In genomic region chr1:201964266-201964665, GRCh38 we compare ENCODE assay signal across 17 cellular contexts. TPM values are rescaled to one million over a fixed set of nuclear protein-coding genes. Genes with fewer than 3 reads are reported as not detected.
DNase-seq lines count a peak whose midpoint lies in the region; TF ChIP-seq lines count a peak whose summit lies in the region.
"Had no signal": no experiment of that assay in that cellular context is flagged by ENCODE, and none has a peak within 500 bp of the region (broad histone marks: within the 10 kb centered on the region; RNA-seq: fewer than 3 reads in every experiment).

No MANE protein-coding gene starts in this region.

- H3F3A ChIP-seq in MM.1S (ENCODE audit: insufficient read depth, low read length) = peaks cover 8% of the 10 kb centered on the region

- POLR2A ChIA-PET in AG04449 (lab: Yijun Ruan, JAX) = interaction anchor here (0.7 to 3.5 kb wide), 6 partner anchors 8 to 61 kb away, joined by 3 to 13 read pairs (median 4); partner anchors contain the start of genes LMOD1, RNPEP and TIMM17A

- H3K4me1 ChIP-seq in MM.1S (ENCODE audit: low read length) = no peaks in the 10 kb centered on the region
- H3K4me1 ChIP-seq: SJSA1 had no signal

- H3K4me3 ChIP-seq in AG04449 (ENCODE audit: low read depth, low read length) (no peak overlapping the region), MM.1S (ENCODE audit: low read length) (no peak overlapping the region)
- H3K4me3 ChIP-seq: SJSA1 had no signal

- peak; percentile 73 for DNase-seq in AG04449 (ENCODE audit: low read depth, low spot score)
- DNase-seq in GM04503 (ENCODE audit: low read depth) = peak; percentile 63
- DNase-seq in amniotic epithelial cell (ENCODE audit: low read depth) = peak; percentile 94
- peak; percentile 53 for DNase-seq in glomerular visceral epithelial cell (ENCODE audit: extremely low spot score)
- no peak for DNase-seq in HT-29 (ENCODE audit: low spot score)
- no peak for DNase-seq in SW 1271 (lab: John Stamatoyannopoulos, UW)
- DNase-seq in anterior cingulate cortex (lab: John Stamatoyannopoulos, UW) = no peak
- no peak for DNase-seq in MM.1S
- DNase-seq: 8988T; AML-193; CD4-positive, alpha-beta T cell; DMS79; GF-D8; NCI-H1092; NCI-H1694 treated with DMSO at 0.1 percent for 48 hours had no signal

- H3K27me3 ChIP-seq in MM.1S (replicated peaks; ENCODE audit: insufficient read depth, low read length) = no peaks in the 10 kb centered on the region
- H3K27me3 ChIP-seq: SJSA1 had no signal

- no peaks in the 10 kb centered on the region for H3K9me2 ChIP-seq in MM.1S (replicated peaks; ENCODE audit: insufficient read depth, low read length)

- H2AFZ ChIP-seq in MM.1S (ENCODE audit: low read length) = no peak overlapping the region

- H3K27ac ChIP-seq in MM.1S (ENCODE audit: low read length) = no peak overlapping the region
- H3K27ac ChIP-seq: SJSA1 had no signal

- no peak for TF ChIP-seq CTCF in AG04449 (IDR thresholded peaks at IDR 0.05; ENCODE audit: insufficient read depth, low read length, missing control alignments)
- no peak for TF ChIP-seq CTCF in MM.1S (IDR thresholded peaks at IDR 0.05; ENCODE audit: low read length)

- no peak overlapping the region for H3K4me2 ChIP-seq in MM.1S (ENCODE audit: low read depth, low read length)

- H3K9ac ChIP-seq in MM.1S (ENCODE audit: low read length) = no peak overlapping the region

- CTCF ChIA-PET in AG04449 (lab: Yijun Ruan, JAX) = interaction anchor here (0.8 to 17.5 kb wide), 6 partner anchors 9 to 157 kb away, joined by 3 to 656 read pairs (median 8); partner anchors contain the start of gene SHISA4

- no peaks in the 10 kb centered on the region for H3K9me3 ChIP-seq in MM.1S (replicated peaks; ENCODE audit: insufficient read depth, low read length)
- H3K9me3 ChIP-seq: SJSA1 had no signal

- peaks cover 27% of the 10 kb centered on the region for H3K36me3 ChIP-seq in MM.1S (replicated peaks; ENCODE audit: insufficient read depth, low read length)

- H3K79me2 ChIP-seq in MM.1S (ENCODE audit: low read length) = peaks cover 51% of the 10 kb centered on the region

- H4K20me1 ChIP-seq in MM.1S (ENCODE audit: insufficient read depth, low read length) = peaks cover 3% of the 10 kb centered on the region; the same call in 1 of the 2 replicates

RNA-seq across cellular contexts. Expression of gene TIMM17A, which starts 9.0 kb away (rescaled TPM):
- 39.2 and 39.9 TPM in 2 replicates for total RNA-seq in HT-29 (2014; rRNA removed; shearing (Covaris generic))

RNA-seq across cellular contexts. Expression of gene LMOD1, which starts 17.9 kb away (rescaled TPM):
- not detected in 2 replicates for total RNA-seq in HT-29 (2014; rRNA removed; shearing (Covaris generic))
- total RNA-seq: CD4-positive, alpha-beta T cell; HT1080 had no signal

RNA-seq across cellular contexts. Expression of gene RNPEP, which starts 18.2 kb away (rescaled TPM):
- total RNA-seq in HT-29 (2014; rRNA removed; shearing (Covaris generic)) = 131 and 140 TPM in 2 replicates

RNA-seq across cellular contexts. Expression of gene ELF3, which starts 46.1 kb away (rescaled TPM):
- total RNA-seq in HT-29 (2014; rRNA removed; shearing (Covaris generic)) = 812 and 1,050 TPM in 2 replicates
- total RNA-seq: HT1080 had no signal

Comparison
In these comparisons a context has a peak if more than half of its experiments do, and no peak if none do; other contexts are left out.
1. DNase-seq: peak in AG04449 (single experiment), GM04503 (single experiment), amniotic epithelial cell (single experiment) and glomerular visceral epithelial cell (single experiment); none in HT-29 (single experiment), SW 1271 (0 of 2), anterior cingulate cortex (0 of 58) and MM.1S (single experiment).